Comparison of ENCODE assay signal across 18 cellular contexts in the genomic region with DNA sequence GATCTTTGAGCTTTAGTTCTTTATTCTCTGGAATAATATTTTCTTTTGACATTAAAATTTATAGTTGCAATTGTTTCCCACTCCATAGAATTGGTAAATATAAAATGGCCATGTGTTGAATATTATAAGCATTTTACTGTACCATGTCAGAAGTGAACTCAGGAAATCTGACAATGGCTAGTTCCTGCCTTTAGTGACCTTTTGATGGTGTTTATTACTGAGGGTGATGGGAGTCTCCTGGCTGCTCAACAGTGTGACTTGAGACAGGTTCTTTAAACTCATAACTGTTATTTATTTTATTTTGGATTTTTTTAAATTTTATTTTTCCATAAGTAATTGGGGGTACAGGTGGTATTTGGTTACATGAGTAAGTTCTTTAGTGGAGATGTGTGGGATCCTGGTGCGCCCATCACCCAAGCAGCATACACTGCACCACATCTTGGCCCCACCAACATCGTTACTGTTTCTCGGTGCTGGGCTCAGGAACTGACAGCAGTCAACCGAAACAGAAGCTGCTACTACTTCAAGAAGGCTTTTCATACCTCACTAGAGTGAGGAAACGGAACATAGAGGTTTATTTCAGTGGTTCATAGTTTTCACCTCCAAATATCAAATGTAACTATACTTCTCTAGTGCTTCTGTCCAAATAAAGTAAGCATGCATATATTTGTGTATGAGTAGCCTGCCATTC.
DNase-seq lines count a peak whose midpoint lies in the region; ATAC-seq, FAIRE-seq and TF ChIP-seq lines count a peak whose summit lies in the region.
"Had no signal": no experiment of that assay in that cellular context is flagged by ENCODE, and none has a peak within 500 bp of the region (broad histone marks: within the 10 kb centered on the region; RNA-seq: fewer than 3 reads in every experiment).

No MANE protein-coding gene starts in this region.

- H3K27me3 Mint-ChIP-seq in CD8-positive, alpha-beta memory T cell = no peaks in the 10 kb centered on the region

- POLR2A ChIA-PET in GM12878 (lab: Charles Lee) = no interaction called here
- POLR2A ChIA-PET in CD8-positive, alpha-beta memory T cell (lab: Charles Lee) = no interaction called here

- H2AFZ ChIP-seq in GM12878 (ENCODE audit: control insufficient read depth, low read depth, low read length) = no peak overlapping the region

- H3K4me3 Mint-ChIP-seq in CD8-positive, alpha-beta memory T cell = no peak overlapping the region

- ATAC-seq in GM19463 (IDR thresholded peaks at IDR 0.05; ENCODE audit: unreplicated experiment) (peak; percentile 38), HG03045 (IDR thresholded peaks at IDR 0.05; ENCODE audit: unreplicated experiment) (peak; percentile 49), GM12878 (peak; percentile 79), GM19023 (IDR thresholded peaks at IDR 0.05; ENCODE audit: unreplicated experiment) (no peak)
- ATAC-seq: gastrocnemius medialis, K562 had no signal

- H3K4me1 ChIP-seq in GM12878 (ENCODE audit: control insufficient read depth, insufficient read depth, low read length) (peaks cover 23% of the 10 kb centered on the region), colonic mucosa (no peaks in the 10 kb centered on the region)
- H3K4me1 ChIP-seq in CD8-positive, alpha-beta memory T cell (ENCODE audit: insufficient read depth, low read length) = no peaks in the 10 kb centered on the region

- H3K36me3 ChIP-seq in GM12878 (ENCODE audit: control insufficient read depth in 2 of 2, insufficient read depth in 2 of 2, low read length in 1 of 2) (no peaks in the 10 kb centered on the region), colonic mucosa (no peaks in the 10 kb centered on the region)
- no peaks in the 10 kb centered on the region for H3K36me3 ChIP-seq in CD8-positive, alpha-beta memory T cell (ENCODE audit: insufficient read depth, low read length)
- H3K36me3 ChIP-seq: gastrocnemius medialis, thoracic aorta had no signal

- RAD21 ChIA-PET in GM12878 (lab: Charles Lee; ENCODE audit: unreplicated experiment) = interaction anchor here (0.7 to 1.6 kb wide), 4 partner anchors 31 to 123 kb away, joined by 3 to 7 read pairs (median 3); no protein-coding TSS in a partner anchor

- TF ChIP-seq CTCF in GM10266 (IDR thresholded peaks at IDR 0.05; ENCODE audit: control insufficient read depth, insufficient read depth, low read depth, missing control alignments) (no peak), GM12878 (IDR thresholded peaks at IDR 0.05 in 2 of 3, conservative IDR thresholded peaks at IDR 0.05 in 1 of 3; ENCODE audit: control insufficient read depth in 2 of 3, extremely low read depth in 1 of 3, insufficient read depth in 1 of 3, low read depth in 3 of 3, low read length in 3 of 3) (no peak), colonic mucosa (IDR thresholded peaks at IDR 0.05) (no peak)

- no peak overlapping the region for H3K27ac Mint-ChIP-seq in CD8-positive, alpha-beta memory T cell

- no peaks in the 10 kb centered on the region for H3K4me1 Mint-ChIP-seq in CD8-positive, alpha-beta memory T cell

- DNase-seq in GM10266 (ENCODE audit: extremely low spot score) (peak; percentile 24), GM12878 (ENCODE audit: low read depth, low spot score) (peak; percentile 20), mesenteric fat pad (ENCODE audit: low spot score) (no peak), colonic mucosa (no peak)
- DNase-seq in CD8-positive, alpha-beta memory T cell = no peak
- DNase-seq: activated CD8-positive, alpha-beta memory T cell treated with anti-CD3 and anti-CD28 coated beads, Interleukin-2, amount 50 U/mL, for 4 hours; activated naive CD4-positive, alpha-beta T cell treated with anti-CD3 and anti-CD28 coated beads, Interleukin-2, amount 50 U/mL, for 16 hours; COR-L47; gastrocnemius medialis; H7; NCI-H510A treated with DMSO at 0.1 percent for 48 hours had no signal

- H3K4me3 ChIP-seq in GM12878 (no peak overlapping the region), colonic mucosa (no peak overlapping the region)
- no peak overlapping the region for H3K4me3 ChIP-seq in CD8-positive, alpha-beta memory T cell (ENCODE audit: low read length)
- H3K4me3 ChIP-seq: gastrocnemius medialis, K562, thoracic aorta had no signal

- no TSS peak for BruUV-seq in GM12878 (replicated peaks; lab: Mats Ljungman, UMichigan)

- no peaks in the 10 kb centered on the region for H4K20me1 ChIP-seq in GM12878 (ENCODE audit: control insufficient read depth, insufficient read depth)

- peaks cover 2% of the 10 kb centered on the region; the same call in 2 of the 3 replicates for H3K9me3 ChIP-seq in GM12878 (replicated peaks; ENCODE audit: control insufficient read depth, insufficient read depth, low read length)
- no peaks in the 10 kb centered on the region for H3K9me3 ChIP-seq in colonic mucosa
- no peaks in the 10 kb centered on the region for H3K9me3 ChIP-seq in CD8-positive, alpha-beta memory T cell (ENCODE audit: low read length)
- H3K9me3 ChIP-seq: gastrocnemius medialis, thoracic aorta had no signal

- peak overlapping the region; percentile 44; the same call in 1 of the 2 replicates for H3K4me2 ChIP-seq in GM12878 (ENCODE audit: control insufficient read depth, insufficient read depth)

- H3K36me3 Mint-ChIP-seq in CD8-positive, alpha-beta memory T cell = no peaks in the 10 kb centered on the region

- H3K27me3 ChIP-seq in GM12878 (replicated peaks in 1 of 2; ENCODE audit: control insufficient read depth in 2 of 2, insufficient read depth in 2 of 2, low read length in 1 of 2) (no peaks in the 10 kb centered on the region; a peak in 1 of 4 replicates), colonic mucosa (no peaks in the 10 kb centered on the region)
- no peaks in the 10 kb centered on the region for H3K27me3 ChIP-seq in CD8-positive, alpha-beta memory T cell (ENCODE audit: insufficient read depth, low read length, poor library complexity, severe bottlenecking)
- H3K27me3 ChIP-seq: gastrocnemius medialis had no signal

- SMC1A ChIA-PET in GM12878 (lab: Charles Lee; ENCODE audit: uncharacterized antibody, unreplicated experiment) = interaction anchor here (0.8 to 6.5 kb wide), 6 partner anchors 29 to 124 kb away, joined by 3 to 43 read pairs (median 4); no protein-coding TSS in a partner anchor

- CTCF ChIA-PET in GM12878 (lab: Yijun Ruan, JAX) = interaction anchor here (0.6 to 5.4 kb wide), 6 partner anchors 21 to 861 kb away, joined by 3 to 29 read pairs (median 4); no protein-coding TSS in a partner anchor
- CTCF ChIA-PET in CD8-positive, alpha-beta memory T cell (lab: Charles Lee) = no interaction called here

- intact Hi-C loops in GM12878 (cut with micrococcal nuclease; ENCODE audit: unreplicated experiment) (loop anchor here (5.0 kb wide), 2 partner anchors 53 to 273 kb away; no protein-coding TSS in a partner anchor), colonic mucosa (cut with DNase I) (no loop called here)

- no peak for TF ChIP-seq EP300 in GM12878 (IDR thresholded peaks at IDR 0.05; ENCODE audit: borderline replicate concordance in 1 of 2, control insufficient read depth in 1 of 2, low read depth in 2 of 2, low read length in 2 of 2)

- no peaks in the 10 kb centered on the region for H3K79me2 ChIP-seq in GM12878 (ENCODE audit: control insufficient read depth, insufficient read depth, low read length)

- no peak for TF ChIP-seq POLR2A in GM12878 (IDR thresholded peaks at IDR 0.05; ENCODE audit: low read depth, low read length)

- H3K9ac ChIP-seq in GM12878 (ENCODE audit: control insufficient read depth, insufficient read depth, low read length) (no peak overlapping the region), colonic mucosa (ENCODE audit: low read depth in 2 of 2, low read length in 2 of 2) (no peak overlapping the region)

- H3K9me3 Mint-ChIP-seq in CD8-positive, alpha-beta memory T cell = no peaks in the 10 kb centered on the region

- 15% methylated on average over 5 of the region's 5 CpGs for WGBS in GM12878 (ENCODE audit: insufficient coverage, insufficient replicate concordance, low lambda C conversion rate, missing lambda C conversion rate)

- in situ Hi-C loops in GM12878 (cut with MboI) = no loop called here

- TF ChIP-seq RAD21 in GM12878 (IDR thresholded peaks at IDR 0.05; ENCODE audit: insufficient read depth, low read depth, low read length) = no peak

- no peak overlapping the region for H3K27ac ChIP-seq in GM12878 (ENCODE audit: control insufficient read depth, insufficient read depth)
- no peak overlapping the region for H3K27ac ChIP-seq in colonic mucosa
- H3K27ac ChIP-seq in CD8-positive, alpha-beta memory T cell (ENCODE audit: low read depth, low read length) = no peak overlapping the region
- H3K27ac ChIP-seq: thoracic aorta had no signal

- FAIRE-seq in GM12878 (lab: Jason Lieb, UNC) = no peak
- FAIRE-seq: G401.6, K562, RCC 7860 had no signal

TF ChIP-seq in GM12878, 131 proteins besides CTCF, POLR2A, EP300 and RAD21 (continues in another document):
- TF ChIP-seq BHLHE40 (IDR thresholded peaks at IDR 0.05; ENCODE audit: borderline replicate concordance in 1 of 2, low read depth in 2 of 2, low read length in 1 of 2) = no peak
- no peak for TF ChIP-seq EZH2 (IDR thresholded peaks at IDR 0.05; ENCODE audit: borderline replicate concordance, control insufficient read depth, low read depth, low read length)
- TF ChIP-seq, protein P1, sequence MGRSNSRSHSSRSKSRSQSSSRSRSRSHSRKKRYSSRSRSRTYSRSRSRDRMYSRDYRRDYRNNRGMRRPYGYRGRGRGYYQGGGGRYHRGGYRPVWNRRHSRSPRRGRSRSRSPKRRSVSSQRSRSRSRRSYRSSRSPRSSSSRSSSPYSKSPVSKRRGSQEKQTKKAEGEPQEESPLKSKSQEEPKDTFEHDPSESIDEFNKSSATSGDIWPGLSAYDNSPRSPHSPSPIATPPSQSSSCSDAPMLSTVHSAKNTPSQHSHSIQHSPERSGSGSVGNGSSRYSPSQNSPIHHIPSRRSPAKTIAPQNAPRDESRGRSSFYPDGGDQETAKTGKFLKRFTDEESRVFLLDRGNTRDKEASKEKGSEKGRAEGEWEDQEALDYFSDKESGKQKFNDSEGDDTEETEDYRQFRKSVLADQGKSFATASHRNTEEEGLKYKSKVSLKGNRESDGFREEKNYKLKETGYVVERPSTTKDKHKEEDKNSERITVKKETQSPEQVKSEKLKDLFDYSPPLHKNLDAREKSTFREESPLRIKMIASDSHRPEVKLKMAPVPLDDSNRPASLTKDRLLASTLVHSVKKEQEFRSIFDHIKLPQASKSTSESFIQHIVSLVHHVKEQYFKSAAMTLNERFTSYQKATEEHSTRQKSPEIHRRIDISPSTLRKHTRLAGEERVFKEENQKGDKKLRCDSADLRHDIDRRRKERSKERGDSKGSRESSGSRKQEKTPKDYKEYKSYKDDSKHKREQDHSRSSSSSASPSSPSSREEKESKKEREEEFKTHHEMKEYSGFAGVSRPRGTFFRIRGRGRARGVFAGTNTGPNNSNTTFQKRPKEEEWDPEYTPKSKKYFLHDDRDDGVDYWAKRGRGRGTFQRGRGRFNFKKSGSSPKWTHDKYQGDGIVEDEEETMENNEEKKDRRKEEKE (IDR thresholded peaks at IDR 0.05) = no peak
- TF ChIP-seq ETV6 (conservative IDR thresholded peaks at IDR 0.05 in 1 of 2, IDR thresholded peaks at IDR 0.05 in 1 of 2; ENCODE audit: borderline replicate concordance in 1 of 2, low read depth in 1 of 2) = 0 out of 4 replicates have a peak, but pooled peaks of 1 of the 2 experiments have one; percentile 12
- TF ChIP-seq RUNX3 (IDR thresholded peaks at IDR 0.05; ENCODE audit: low read length) = peak; percentile 22; the same call in 1 of the 2 replicates
- peak; percentile 39; the same call in 1 of the 2 replicates for TF ChIP-seq SPI1 (IDR thresholded peaks at IDR 0.05; ENCODE audit: borderline replicate concordance, insufficient read depth, low read depth, low read length)

Comparison
In these comparisons a context has a peak if more than half of its experiments do, and no peak if none do; other contexts are left out.
1. DNase-seq: peak in GM10266 (single experiment) and GM12878 (single experiment); none in mesenteric fat pad (single experiment), colonic mucosa (single experiment) and CD8-positive, alpha-beta memory T cell (0 of 5).